Comparison of ENCODE assay signal across 1 cellular context in the genomic region with DNA sequence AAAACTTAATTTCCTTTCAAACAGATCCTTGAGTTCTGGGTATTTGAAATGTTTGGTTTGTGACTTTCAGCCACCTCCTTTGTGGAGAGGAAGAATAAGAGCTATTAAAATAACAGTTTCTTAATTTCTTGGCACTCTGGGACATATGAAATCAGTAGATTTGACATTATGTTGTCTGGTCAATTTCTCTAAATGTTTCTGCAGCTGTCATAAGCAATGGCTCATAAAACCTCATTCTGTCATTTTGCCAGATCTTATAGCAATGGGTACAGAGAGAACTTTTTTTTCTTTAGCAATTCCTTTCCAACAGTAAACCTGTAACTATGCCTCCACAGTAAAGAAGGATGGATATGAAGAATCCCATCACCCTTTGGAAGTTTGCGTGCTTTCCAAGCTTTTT.
TF ChIP-seq lines count a peak whose summit lies in the region.

No MANE protein-coding gene starts in this region.

TF ChIP-seq in SK-N-SH, 30 proteins besides CTCF, POLR2A, EP300 and RAD21 (continued from another document):
- TF ChIP-seq, protein P1, sequence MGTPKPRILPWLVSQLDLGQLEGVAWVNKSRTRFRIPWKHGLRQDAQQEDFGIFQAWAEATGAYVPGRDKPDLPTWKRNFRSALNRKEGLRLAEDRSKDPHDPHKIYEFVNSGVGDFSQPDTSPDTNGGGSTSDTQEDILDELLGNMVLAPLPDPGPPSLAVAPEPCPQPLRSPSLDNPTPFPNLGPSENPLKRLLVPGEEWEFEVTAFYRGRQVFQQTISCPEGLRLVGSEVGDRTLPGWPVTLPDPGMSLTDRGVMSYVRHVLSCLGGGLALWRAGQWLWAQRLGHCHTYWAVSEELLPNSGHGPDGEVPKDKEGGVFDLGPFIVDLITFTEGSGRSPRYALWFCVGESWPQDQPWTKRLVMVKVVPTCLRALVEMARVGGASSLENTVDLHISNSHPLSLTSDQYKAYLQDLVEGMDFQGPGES (IDR thresholded peaks at IDR 0.05; ENCODE audit: low read depth, low read length) = no peak
- TF ChIP-seq NRF1 (IDR thresholded peaks at IDR 0.05; ENCODE audit: low read depth, low read length) (no peak), TEAD4 (IDR thresholded peaks at IDR 0.05; ENCODE audit: borderline replicate concordance, insufficient read depth) (0 out of 2 replicates have a peak, but pooled peaks have one; percentile 13), RCOR1 (IDR thresholded peaks at IDR 0.05; ENCODE audit: low read length) (no peak), FOXJ3 (CRISPR knock-in tag; IDR thresholded peaks at IDR 0.05) (no peak), RXRA (IDR thresholded peaks at IDR 0.05; ENCODE audit: borderline replicate concordance, low read depth) (no peak), EZH2phosphoT487 (IDR thresholded peaks at IDR 0.05; ENCODE audit: borderline replicate concordance, low read depth) (no peak), POLR2AphosphoS5 (IDR thresholded peaks at IDR 0.05; ENCODE audit: low read depth, low read length) (no peak), TCF12 (IDR thresholded peaks at IDR 0.05) (peak; percentile 74)
- TF ChIP-seq, protein P2, sequence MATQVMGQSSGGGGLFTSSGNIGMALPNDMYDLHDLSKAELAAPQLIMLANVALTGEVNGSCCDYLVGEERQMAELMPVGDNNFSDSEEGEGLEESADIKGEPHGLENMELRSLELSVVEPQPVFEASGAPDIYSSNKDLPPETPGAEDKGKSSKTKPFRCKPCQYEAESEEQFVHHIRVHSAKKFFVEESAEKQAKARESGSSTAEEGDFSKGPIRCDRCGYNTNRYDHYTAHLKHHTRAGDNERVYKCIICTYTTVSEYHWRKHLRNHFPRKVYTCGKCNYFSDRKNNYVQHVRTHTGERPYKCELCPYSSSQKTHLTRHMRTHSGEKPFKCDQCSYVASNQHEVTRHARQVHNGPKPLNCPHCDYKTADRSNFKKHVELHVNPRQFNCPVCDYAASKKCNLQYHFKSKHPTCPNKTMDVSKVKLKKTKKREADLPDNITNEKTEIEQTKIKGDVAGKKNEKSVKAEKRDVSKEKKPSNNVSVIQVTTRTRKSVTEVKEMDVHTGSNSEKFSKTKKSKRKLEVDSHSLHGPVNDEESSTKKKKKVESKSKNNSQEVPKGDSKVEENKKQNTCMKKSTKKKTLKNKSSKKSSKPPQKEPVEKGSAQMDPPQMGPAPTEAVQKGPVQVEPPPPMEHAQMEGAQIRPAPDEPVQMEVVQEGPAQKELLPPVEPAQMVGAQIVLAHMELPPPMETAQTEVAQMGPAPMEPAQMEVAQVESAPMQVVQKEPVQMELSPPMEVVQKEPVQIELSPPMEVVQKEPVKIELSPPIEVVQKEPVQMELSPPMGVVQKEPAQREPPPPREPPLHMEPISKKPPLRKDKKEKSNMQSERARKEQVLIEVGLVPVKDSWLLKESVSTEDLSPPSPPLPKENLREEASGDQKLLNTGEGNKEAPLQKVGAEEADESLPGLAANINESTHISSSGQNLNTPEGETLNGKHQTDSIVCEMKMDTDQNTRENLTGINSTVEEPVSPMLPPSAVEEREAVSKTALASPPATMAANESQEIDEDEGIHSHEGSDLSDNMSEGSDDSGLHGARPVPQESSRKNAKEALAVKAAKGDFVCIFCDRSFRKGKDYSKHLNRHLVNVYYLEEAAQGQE (IDR thresholded peaks at IDR 0.05; ENCODE audit: low read depth, low read length) = no peak
- TF ChIP-seq, protein P3, sequence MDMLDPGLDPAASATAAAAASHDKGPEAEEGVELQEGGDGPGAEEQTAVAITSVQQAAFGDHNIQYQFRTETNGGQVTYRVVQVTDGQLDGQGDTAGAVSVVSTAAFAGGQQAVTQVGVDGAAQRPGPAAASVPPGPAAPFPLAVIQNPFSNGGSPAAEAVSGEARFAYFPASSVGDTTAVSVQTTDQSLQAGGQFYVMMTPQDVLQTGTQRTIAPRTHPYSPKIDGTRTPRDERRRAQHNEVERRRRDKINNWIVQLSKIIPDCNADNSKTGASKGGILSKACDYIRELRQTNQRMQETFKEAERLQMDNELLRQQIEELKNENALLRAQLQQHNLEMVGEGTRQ (IDR thresholded peaks at IDR 0.05; ENCODE audit: borderline replicate concordance, low read depth, low read length) = no peak
- TF ChIP-seq, protein P4, sequence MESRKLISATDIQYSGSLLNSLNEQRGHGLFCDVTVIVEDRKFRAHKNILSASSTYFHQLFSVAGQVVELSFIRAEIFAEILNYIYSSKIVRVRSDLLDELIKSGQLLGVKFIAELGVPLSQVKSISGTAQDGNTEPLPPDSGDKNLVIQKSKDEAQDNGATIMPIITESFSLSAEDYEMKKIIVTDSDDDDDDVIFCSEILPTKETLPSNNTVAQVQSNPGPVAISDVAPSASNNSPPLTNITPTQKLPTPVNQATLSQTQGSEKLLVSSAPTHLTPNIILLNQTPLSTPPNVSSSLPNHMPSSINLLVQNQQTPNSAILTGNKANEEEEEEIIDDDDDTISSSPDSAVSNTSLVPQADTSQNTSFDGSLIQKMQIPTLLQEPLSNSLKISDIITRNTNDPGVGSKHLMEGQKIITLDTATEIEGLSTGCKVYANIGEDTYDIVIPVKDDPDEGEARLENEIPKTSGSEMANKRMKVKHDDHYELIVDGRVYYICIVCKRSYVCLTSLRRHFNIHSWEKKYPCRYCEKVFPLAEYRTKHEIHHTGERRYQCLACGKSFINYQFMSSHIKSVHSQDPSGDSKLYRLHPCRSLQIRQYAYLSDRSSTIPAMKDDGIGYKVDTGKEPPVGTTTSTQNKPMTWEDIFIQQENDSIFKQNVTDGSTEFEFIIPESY (IDR thresholded peaks at IDR 0.05; ENCODE audit: borderline replicate concordance, low read depth) = no peak
